Comparison of ENCODE assay signal across 15 cellular contexts in genomic region chrX:149526318-149527033, GRCh38. TPM values are rescaled to one million over a fixed set of nuclear protein-coding genes. Genes with fewer than 3 reads are reported as not detected.
DNase-seq lines count a peak whose midpoint lies in the region; ATAC-seq, FAIRE-seq and TF ChIP-seq lines count a peak whose summit lies in the region.
"Not testable (repeated sequence)": the region's sequence is repeated elsewhere in the genome, so short reads cannot be mapped to it uniquely, and the experiment has no call there.
"Had no signal": no experiment of that assay in that cellular context is flagged by ENCODE, and none has a peak within 500 bp of the region (broad histone marks: within the 10 kb centered on the region; RNA-seq: fewer than 3 reads in every experiment).

No MANE protein-coding gene starts in this region.

- peak; percentile 88 for FAIRE-seq in GM12891 (lab: Jason Lieb, UNC)

- H3K4me3 Mint-ChIP-seq in activated CD8-positive, alpha-beta T cell treated with anti-CD3 and anti-CD28 coated beads, Interleukin-2, amount 10 ng/mL, durations not matched to agents 7 days and 5 days; activated naive CD8-positive, alpha-beta T cell treated with anti-CD3 and anti-CD28 coated beads, Interleukin-2, amount 50 U/mL, for 24 hours; memory B cell: not testable (repeated sequence)

- POLR2A ChIA-PET in activated CD8-positive, alpha-beta T cell treated with anti-CD3 and anti-CD28 coated beads, Interleukin-2, amount 10 ng/mL, durations not matched to agents 7 days and 5 days (lab: Charles Lee), result interaction anchor here (0.6 kb wide), 1 partner anchor 13 kb away, joined by 4 read pairs; no protein-coding TSS in a partner anchor

- H3K79me2 ChIP-seq in OCI-LY3 (ENCODE audit: low read length); smooth muscle cell (ENCODE audit: low read depth): not testable (repeated sequence)

- H3K36me3 ChIP-seq in OCI-LY3 (replicated peaks; ENCODE audit: low read depth, low read length); esophagus (ENCODE audit: control insufficient read depth in 2 of 2, insufficient read depth in 2 of 2, low read length in 1 of 2); smooth muscle cell (ENCODE audit: low read depth): not testable (repeated sequence)

- not testable (repeated sequence) for H3K9me3 Mint-ChIP-seq in activated CD8-positive, alpha-beta T cell treated with anti-CD3 and anti-CD28 coated beads, Interleukin-2, amount 10 ng/mL, durations not matched to agents 7 days and 5 days (ENCODE audit: insufficient read depth); activated naive CD8-positive, alpha-beta T cell treated with anti-CD3 and anti-CD28 coated beads, Interleukin-2, amount 50 U/mL, for 24 hours; memory B cell

- H3K27me3 Mint-ChIP-seq in activated CD8-positive, alpha-beta T cell treated with anti-CD3 and anti-CD28 coated beads, Interleukin-2, amount 10 ng/mL, durations not matched to agents 7 days and 5 days (ENCODE audit: low read depth); activated naive CD8-positive, alpha-beta T cell treated with anti-CD3 and anti-CD28 coated beads, Interleukin-2, amount 50 U/mL, for 24 hours; memory B cell: not testable (repeated sequence)

- H3K4me3 ChIP-seq in OCI-LY3 (ENCODE audit: low read length); esophagus (ENCODE audit: low read depth in 1 of 2, low read length in 2 of 2); smooth muscle cell: not testable (repeated sequence)

- H3K9ac ChIP-seq in OCI-LY3 (ENCODE audit: low read length), result peak overlapping the region; percentile 41; the same call in 1 of the 2 replicates
- not testable (repeated sequence) for H3K9ac ChIP-seq in smooth muscle cell (ENCODE audit: low read depth)

- not testable (repeated sequence) for H2AFZ ChIP-seq in OCI-LY3 (ENCODE audit: low read depth, low read length); smooth muscle cell (ENCODE audit: low read depth)

- TF ChIP-seq CTCF in OCI-LY3 (IDR thresholded peaks at IDR 0.05; ENCODE audit: low read depth, low read length); smooth muscle cell (IDR thresholded peaks at IDR 0.05; ENCODE audit: borderline replicate concordance, insufficient read depth, poor library complexity, severe bottlenecking): not testable (repeated sequence)

- H3K27me3 ChIP-seq in OCI-LY3 (ENCODE audit: low read depth, low read length); esophagus (ENCODE audit: control insufficient read depth in 1 of 2, insufficient read depth in 2 of 2, low read length in 2 of 2); smooth muscle cell (ENCODE audit: low read depth): not testable (repeated sequence)

- not testable (repeated sequence) for ATAC-seq in activated CD8-positive, alpha-beta T cell treated with anti-CD3 and anti-CD28 coated beads, Interleukin-2, amount 10 ng/mL, durations not matched to agents 7 days and 5 days; activated naive CD8-positive, alpha-beta T cell treated with anti-CD3 and anti-CD28 coated beads, Interleukin-2, amount 50 U/mL, for 24 hours; memory B cell (ENCODE audit: low read depth)

- not testable (repeated sequence) for H3F3A ChIP-seq in smooth muscle cell (ENCODE audit: low read depth)

- H3K9me3 ChIP-seq in OCI-LY3 (ENCODE audit: insufficient read depth, low read length); esophagus (ENCODE audit: control insufficient read depth in 2 of 2, insufficient read depth in 1 of 2, low read depth in 1 of 2, low read length in 1 of 2); smooth muscle cell (replicated peaks; ENCODE audit: low read depth): not testable (repeated sequence)

- H4K20me1 ChIP-seq in OCI-LY3 (ENCODE audit: insufficient read depth, low read length); smooth muscle cell (ENCODE audit: low read depth): not testable (repeated sequence)

- H3K27ac ChIP-seq in OCI-LY3 (ENCODE audit: low read length), result peak overlapping the region; percentile 73
- peak overlapping the region; percentile 21 to 68 for H3K27ac ChIP-seq in esophagus (ENCODE audit: low read depth in 2 of 2, low read length in 1 of 2)
- peak overlapping the region; percentile 89 for H3K27ac ChIP-seq in smooth muscle cell (ENCODE audit: low read depth)

- peak overlapping the region; percentile 87 for H3K27ac Mint-ChIP-seq in activated CD8-positive, alpha-beta T cell treated with anti-CD3 and anti-CD28 coated beads, Interleukin-2, amount 10 ng/mL, durations not matched to agents 7 days and 5 days
- peak overlapping the region; percentile 56 for H3K27ac Mint-ChIP-seq in activated naive CD8-positive, alpha-beta T cell treated with anti-CD3 and anti-CD28 coated beads, Interleukin-2, amount 50 U/mL, for 24 hours
- peak overlapping the region; percentile 87 for H3K27ac Mint-ChIP-seq in memory B cell

- CTCF ChIA-PET in activated CD8-positive, alpha-beta T cell treated with anti-CD3 and anti-CD28 coated beads, Interleukin-2, amount 10 ng/mL, durations not matched to agents 7 days and 5 days (lab: Charles Lee), result interaction anchor here (1.1 to 6.2 kb wide), 3 partner anchors 10 to 14 kb away, joined by 3 to 39 read pairs (median 4); partner anchors contain the start of gene EOLA1

- H3K4me2 ChIP-seq in OCI-LY3 (ENCODE audit: low read length), result peak overlapping the region; percentile 46
- H3K4me2 ChIP-seq in smooth muscle cell, result not testable (repeated sequence)

- not testable (repeated sequence) for DNase-seq in GM12891 (ENCODE audit: insufficient read length, low spot score); activated CD8-positive, alpha-beta T cell treated with anti-CD3 and anti-CD28 coated beads, Interleukin-2, amount 10 ng/mL, durations not matched to agents 7 days and 5 days; activated naive CD8-positive, alpha-beta T cell treated with anti-CD3 and anti-CD28 coated beads, Interleukin-2, amount 50 U/mL, for 24 hours; memory B cell (ENCODE audit: low spot score in 2 of 2); smooth muscle cell (lab: John Stamatoyannopoulos, UW; ENCODE audit: unreplicated experiment)

- 60 to 73% methylated on average over 8 to 9 of the region's 13 CpGs for WGBS in esophagus, 2 donors
- WGBS in smooth muscle cell (ENCODE audit: low lambda C conversion rate), result 81% methylated on average over 11 of the region's 13 CpGs

- not testable (repeated sequence) for TF ChIP-seq POLR2A in GM12891 (IDR thresholded peaks at IDR 0.05; ENCODE audit: low read depth, low read length)

- peaks cover 37% of the 10 kb centered on the region for H3K4me1 Mint-ChIP-seq in activated CD8-positive, alpha-beta T cell treated with anti-CD3 and anti-CD28 coated beads, Interleukin-2, amount 10 ng/mL, durations not matched to agents 7 days and 5 days (ENCODE audit: low read depth)
- H3K4me1 Mint-ChIP-seq in activated naive CD8-positive, alpha-beta T cell treated with anti-CD3 and anti-CD28 coated beads, Interleukin-2, amount 50 U/mL, for 24 hours, result peaks cover 35% of the 10 kb centered on the region
- H3K4me1 Mint-ChIP-seq in memory B cell, result not testable (repeated sequence)

- peaks cover 39% of the 10 kb centered on the region for H3K4me1 ChIP-seq in OCI-LY3 (ENCODE audit: low read length)
- not testable (repeated sequence) for H3K4me1 ChIP-seq in esophagus (ENCODE audit: control insufficient read depth in 2 of 2, insufficient read depth in 2 of 2, low read length in 1 of 2); smooth muscle cell (ENCODE audit: low read depth)

- not testable (repeated sequence) for H3K36me3 Mint-ChIP-seq in activated CD8-positive, alpha-beta T cell treated with anti-CD3 and anti-CD28 coated beads, Interleukin-2, amount 10 ng/mL, durations not matched to agents 7 days and 5 days (ENCODE audit: low read depth); activated naive CD8-positive, alpha-beta T cell treated with anti-CD3 and anti-CD28 coated beads, Interleukin-2, amount 50 U/mL, for 24 hours (ENCODE audit: low read depth); memory B cell

RNA-seq across cellular contexts. Expression of gene EOLA1, which starts 14.3 kb away (rescaled TPM):
- polyA plus RNA-seq in GM12891 (2012; ENCODE audit: low read depth, missing spikeins), result 24.4 TPM
- 10 to 100 TPM; 45.2 to 46.5 TPM for total RNA-seq in activated CD8-positive, alpha-beta T cell treated with anti-CD3 and anti-CD28 coated beads, Interleukin-2, amount 10 ng/mL, durations not matched to agents 7 days and 5 days
- polyA plus RNA-seq in esophagus, result 10 to 100 TPM; 11.1 to 13.0 TPM
- 9.6 and 11.7 TPM in 2 replicates for total RNA-seq in smooth muscle cell
- polyA plus RNA-seq in smooth muscle cell, result 12.9 and 15.9 TPM in 2 replicates

RNA-seq across cellular contexts. Expression of gene IDS, which starts 21.4 kb away (rescaled TPM):
- 28.3 TPM for polyA plus RNA-seq in GM12891 (2012; ENCODE audit: low read depth, missing spikeins)
- total RNA-seq in activated CD8-positive, alpha-beta T cell treated with anti-CD3 and anti-CD28 coated beads, Interleukin-2, amount 10 ng/mL, durations not matched to agents 7 days and 5 days, result 10 to 100 TPM; 47.2 to 50.8 TPM
- polyA plus RNA-seq in esophagus (10 to 100 TPM; 20.9 to 21.4 TPM), smooth muscle cell (70.5 and 102 TPM in 2 replicates)
- 96.8 and 111 TPM in 2 replicates for total RNA-seq in smooth muscle cell

RNA-seq across cellular contexts. Expression of gene HSFX3, which starts 23.2 kb away (rescaled TPM):
- not detected for polyA plus RNA-seq in GM12891 (2012; ENCODE audit: low read depth, missing spikeins)
- total RNA-seq in activated CD8-positive, alpha-beta T cell treated with anti-CD3 and anti-CD28 coated beads, Interleukin-2, amount 10 ng/mL, durations not matched to agents 7 days and 5 days, result not detected
- polyA plus RNA-seq in esophagus, result not detected
- not detected in 2 replicates for total RNA-seq in smooth muscle cell
- polyA plus RNA-seq in smooth muscle cell, result not detected in 2 replicates
- total RNA-seq: Caco-2, esophagus squamous epithelium, gastrocnemius medialis, mammary epithelial cell, osteoblast, SJCRH30, suprapubic skin had no signal
- polyA plus RNA-seq: keratinocyte, mammary epithelial cell had no signal
